27 cellular contexts compared by ENCODE assay signal in genomic region chr15:100778831-100779288, GRCh38.
DNase-seq lines count a peak whose midpoint lies in the region; ATAC-seq and TF ChIP-seq lines count a peak whose summit lies in the region.
"Had no signal": no experiment of that assay in that cellular context is flagged by ENCODE, and none has a peak within 500 bp of the region (broad histone marks: within the 10 kb centered on the region; RNA-seq: fewer than 3 reads in every experiment).

No MANE protein-coding gene starts in this region.

- no peak overlapping the region for H3K9ac ChIP-seq in neuronal stem cell (ENCODE audit: low read depth, low read length, poor library complexity)

- no peak overlapping the region for H2BK5ac ChIP-seq in neuronal stem cell (ENCODE audit: low read length)

- DNase-seq in activated effector memory CD4-positive, alpha-beta T cell treated with anti-CD3 and anti-CD28 coated beads, Interleukin-2, amount 50 U/mL, for 16 hours: peak; percentile 34
- DNase-seq in activated effector memory CD4-positive, alpha-beta T cell treated with Interleukin-2 at 50 U/mL for 16 hours: no peak
- DNase-seq in ecto neural progenitor cell (ENCODE audit: low spot score): peak; percentile 34
- DNase-seq in neuronal stem cell (ENCODE audit: low spot score): no peak
- peak; percentile 4 to 15 for DNase-seq in uterus
- DNase-seq in activated CD4-positive, alpha-beta memory T cell treated with anti-CD3 and anti-CD28 coated beads for 36 hours: no peak
- DNase-seq: activated CD4-positive, alpha-beta T cell treated with anti-CD3 and anti-CD28 coated beads for 36 hours; COR-L47; DND-41; effector memory CD8-positive, alpha-beta T cell; esophagus squamous epithelium; GOT3; mesendoderm; NCI-H1105 treated with DMSO at 0.1 percent for 48 hours; NCI-H2081 treated with DMSO at 0.1 percent for 48 hours; NCI-H446 treated with DMSO at 0.1 percent for 48 hours; NK-92 treated with Interleukin-12 subunit alpha and Interleukin-12 subunit beta, amount 100 ng/mL, for 24 hours; stimulated activated naive B cell treated with anti-CD40 and anti-IgM and Interleukin-4, amounts not matched to agents 10 μg/mL and 1 μg/mL and 100 μg/mL, for 72 hours had no signal

- H2AFZ ChIP-seq in neuronal stem cell (ENCODE audit: low read length): no peak overlapping the region

- H3K27me3 ChIP-seq in neuronal stem cell (ENCODE audit: control insufficient read depth in 3 of 3, insufficient read depth in 3 of 3, low read depth in 1 of 3, low read length in 3 of 3): no peaks in the 10 kb centered on the region
- H3K27me3 ChIP-seq in uterus: no peaks in the 10 kb centered on the region

- ATAC-seq in HG03095 (IDR thresholded peaks at IDR 0.05; ENCODE audit: unreplicated experiment) (no peak), HG02759 (IDR thresholded peaks at IDR 0.05; ENCODE audit: unreplicated experiment) (no peak)
- ATAC-seq: activated CD4-positive, alpha-beta T cell treated with anti-CD3 and anti-CD28 coated beads for 36 hours; effector memory CD8-positive, alpha-beta T cell; gastroesophageal sphincter; naive thymus-derived CD4-positive, alpha-beta T cell; stimulated activated naive B cell treated with anti-CD40 and anti-IgM and Interleukin-4, amounts not matched to agents 10 μg/mL and 1 μg/mL and 100 μg/mL, for 72 hours had no signal

- CTCF ChIA-PET in activated CD4-positive, alpha-beta memory T cell treated with anti-CD3 and anti-CD28 coated beads for 36 hours (lab: Charles Lee): no interaction called here

- no peak overlapping the region for H2BK120ac ChIP-seq in neuronal stem cell (ENCODE audit: low read depth, low read length)

- no peak overlapping the region for H3K4me3 Mint-ChIP-seq in activated CD4-positive, alpha-beta memory T cell treated with anti-CD3 and anti-CD28 coated beads for 36 hours
- H3K4me3 Mint-ChIP-seq: activated CD4-positive, alpha-beta T cell treated with anti-CD3 and anti-CD28 coated beads for 36 hours; B cell; effector memory CD8-positive, alpha-beta T cell; naive thymus-derived CD4-positive, alpha-beta T cell; stimulated activated naive B cell treated with anti-CD40 and anti-IgM and Interleukin-4, amounts not matched to agents 10 μg/mL and 1 μg/mL and 100 μg/mL, for 72 hours; T-helper 1 cell treated with Interleukin-12 subunit alpha and Interleukin-12 subunit beta and Interleukin-4 antibody, amounts not matched to agents 30 μg/mL and 1 μg/mL, for 36 hours had no signal

- no peak overlapping the region for H3K4me3 ChIP-seq in neuronal stem cell (ENCODE audit: low read length in 2 of 2)
- H3K4me3 ChIP-seq in uterus: no peak overlapping the region
- H3K4me3 ChIP-seq: esophagus squamous epithelium, gastroesophageal sphincter, smooth muscle cell, thoracic aorta had no signal

- no peak for TF ChIP-seq POLR2A in uterus (IDR thresholded peaks at IDR 0.05)

- no peak overlapping the region for H2BK12ac ChIP-seq in neuronal stem cell (ENCODE audit: low read length)

- H2AK5ac ChIP-seq in neuronal stem cell (ENCODE audit: low read depth, low read length): no peak overlapping the region

- peaks cover 2% of the 10 kb centered on the region for H3K9me3 Mint-ChIP-seq in activated CD4-positive, alpha-beta memory T cell treated with anti-CD3 and anti-CD28 coated beads for 36 hours
- H3K9me3 Mint-ChIP-seq: effector memory CD8-positive, alpha-beta T cell; IgD-negative memory B cell had no signal

- no peak for TF ChIP-seq CTCF in uterus (IDR thresholded peaks at IDR 0.05)

- H3K14ac ChIP-seq in neuronal stem cell (ENCODE audit: low read length): no peak overlapping the region

- H3K9me3 ChIP-seq in neuronal stem cell (replicated peaks in 1 of 2; ENCODE audit: control insufficient read depth in 2 of 2, insufficient read depth in 1 of 2, low read depth in 1 of 2, low read length in 2 of 2): peaks cover 0 to 8% of the 10 kb centered on the region in 2 donors
- H3K9me3 ChIP-seq in uterus: no peaks in the 10 kb centered on the region
- H3K9me3 ChIP-seq: esophagus squamous epithelium, gastroesophageal sphincter, thoracic aorta had no signal

- no peaks in the 10 kb centered on the region for H3K36me3 ChIP-seq in neuronal stem cell (replicated peaks in 1 of 2; ENCODE audit: control insufficient read depth in 2 of 2, insufficient read depth in 2 of 2, low read length in 2 of 2)
- H3K36me3 ChIP-seq in uterus: no peaks in the 10 kb centered on the region
- H3K36me3 ChIP-seq: esophagus squamous epithelium, gastroesophageal sphincter, thoracic aorta had no signal

- peak overlapping the region; percentile 55 for H3K18ac ChIP-seq in neuronal stem cell (ENCODE audit: low read length)

- no peaks in the 10 kb centered on the region for H3K36me3 Mint-ChIP-seq in activated CD4-positive, alpha-beta memory T cell treated with anti-CD3 and anti-CD28 coated beads for 36 hours
- H3K36me3 Mint-ChIP-seq: stimulated activated naive B cell treated with anti-CD40 and anti-IgM and Interleukin-4, amounts not matched to agents 10 μg/mL and 1 μg/mL and 100 μg/mL, for 72 hours had no signal

- H3K27ac Mint-ChIP-seq in activated CD4-positive, alpha-beta memory T cell treated with anti-CD3 and anti-CD28 coated beads for 36 hours: no peak overlapping the region
- H3K27ac Mint-ChIP-seq: activated CD4-positive, alpha-beta T cell treated with anti-CD3 and anti-CD28 coated beads for 36 hours; B cell; effector memory CD8-positive, alpha-beta T cell; stimulated activated naive B cell treated with anti-CD40 and anti-IgM and Interleukin-4, amounts not matched to agents 10 μg/mL and 1 μg/mL and 100 μg/mL, for 72 hours; T-helper 1 cell treated with Interleukin-12 subunit alpha and Interleukin-12 subunit beta and Interleukin-4 antibody, amounts not matched to agents 30 μg/mL and 1 μg/mL, for 36 hours had no signal

- no peak overlapping the region for H4K8ac ChIP-seq in neuronal stem cell (ENCODE audit: low read depth, low read length)

- no peak overlapping the region for H3K4ac ChIP-seq in neuronal stem cell (ENCODE audit: low read length)

- H2BK15ac ChIP-seq in neuronal stem cell (ENCODE audit: low read length): no peak overlapping the region

- H3K4me1 Mint-ChIP-seq in activated CD4-positive, alpha-beta memory T cell treated with anti-CD3 and anti-CD28 coated beads for 36 hours (ENCODE audit: low read depth): no peaks in the 10 kb centered on the region
- H3K4me1 Mint-ChIP-seq: activated CD4-positive, alpha-beta T cell treated with anti-CD3 and anti-CD28 coated beads for 36 hours; B cell; IgD-negative memory B cell; naive thymus-derived CD4-positive, alpha-beta T cell; stimulated activated naive B cell treated with anti-CD40 and anti-IgM and Interleukin-4, amounts not matched to agents 10 μg/mL and 1 μg/mL and 100 μg/mL, for 72 hours had no signal

- no peak overlapping the region for H4K91ac ChIP-seq in neuronal stem cell (ENCODE audit: low read depth, low read length, poor library complexity)

- intact Hi-C loops in uterus (cut with DNase I; ENCODE audit: low total_unique reads): no loop called here
- intact Hi-C loops in activated CD4-positive, alpha-beta memory T cell treated with anti-CD3 and anti-CD28 coated beads for 36 hours (cut with micrococcal nuclease): no loop called here

- H3K27me3 Mint-ChIP-seq in activated CD4-positive, alpha-beta memory T cell treated with anti-CD3 and anti-CD28 coated beads for 36 hours: no peaks in the 10 kb centered on the region

- H3K4me1 ChIP-seq in neuronal stem cell (ENCODE audit: control insufficient read depth in 2 of 2, insufficient read depth in 1 of 2, low read depth in 1 of 2, low read length in 2 of 2) (no peaks in the 10 kb centered on the region), uterus (no peaks in the 10 kb centered on the region)
- H3K4me1 ChIP-seq: esophagus squamous epithelium, gastroesophageal sphincter had no signal

- no peak overlapping the region for H3K27ac ChIP-seq in neuronal stem cell (replicated peaks; ENCODE audit: low read length)
- H3K27ac ChIP-seq in uterus: no peak overlapping the region
- H3K27ac ChIP-seq: esophagus squamous epithelium, gastroesophageal sphincter, thoracic aorta had no signal

- no peak overlapping the region for H3K23ac ChIP-seq in neuronal stem cell (ENCODE audit: low read depth, low read length, poor library complexity)

- no peaks in the 10 kb centered on the region for H3K79me1 ChIP-seq in neuronal stem cell (ENCODE audit: low read depth, low read length)

- POLR2A ChIA-PET in activated CD4-positive, alpha-beta memory T cell treated with anti-CD3 and anti-CD28 coated beads for 36 hours (lab: Charles Lee): no interaction called here

- H3K4me2 ChIP-seq in neuronal stem cell (ENCODE audit: insufficient read depth, low read length, poor library complexity, severe bottlenecking): no peak overlapping the region
- H3K4me2 ChIP-seq: smooth muscle cell had no signal

- WGBS in neuronal stem cell (ENCODE audit: extremely low coverage in 2 of 2, insufficient read length in 2 of 2, insufficient replicate concordance in 1 of 2), 2 donors: no CpG with 5 or more reads among the region's 18 CpGs

Comparison
In these comparisons a context has a peak if more than half of its experiments do, and no peak if none do; other contexts are left out.
1. DNase-seq: peak in activated effector memory CD4-positive, alpha-beta T cell treated with anti-CD3 and anti-CD28 coated beads, Interleukin-2, amount 50 U/mL, for 16 hours (single experiment), ecto neural progenitor cell (single experiment) and uterus (2 of 2); none in activated effector memory CD4-positive, alpha-beta T cell treated with Interleukin-2 at 50 U/mL for 16 hours (single experiment), neuronal stem cell (single experiment) and activated CD4-positive, alpha-beta memory T cell treated with anti-CD3 and anti-CD28 coated beads for 36 hours (single experiment).